Comparison of ENCODE assay signal across 1 cellular context in the genomic region with DNA sequence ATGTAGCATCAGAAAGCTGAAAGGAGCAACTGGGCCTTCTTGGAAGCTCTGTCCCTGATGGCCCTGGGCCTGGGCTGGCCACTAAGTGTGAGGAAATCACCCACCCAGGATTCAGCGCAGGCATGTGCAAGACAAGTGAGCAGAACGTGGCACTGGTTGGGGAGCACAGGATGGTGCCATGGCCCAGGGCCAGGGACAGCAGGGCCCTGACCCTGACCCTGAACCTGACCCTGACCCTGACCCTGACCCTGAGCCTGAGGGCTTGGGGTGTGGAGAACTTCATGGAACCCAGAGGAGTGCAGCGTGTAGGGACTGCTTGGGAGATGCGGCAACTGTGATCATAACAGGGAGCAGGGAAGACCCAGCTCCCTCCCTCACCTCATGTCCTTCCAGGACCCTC.
A peak's percentile ranks its signal among the peaks of the same experiment; 100 is the strongest.
TF ChIP-seq lines count a peak whose summit lies in the region.

No MANE protein-coding gene starts in this region.

TF ChIP-seq in liver, 16 proteins besides CTCF, POLR2A, EP300 and RAD21 (continued from another document):
- TF ChIP-seq TAF1 (conservative IDR thresholded peaks at IDR 0.05) (no peak), EGR1 (IDR thresholded peaks at IDR 0.05; ENCODE audit: low read depth in 2 of 2) (no peak), SP1 (IDR thresholded peaks at IDR 0.05) (peak; percentile 59), ZBTB33 (IDR thresholded peaks at IDR 0.05) (peak; percentile 34), RXRA (IDR thresholded peaks at IDR 0.05) (peak; percentile 92 to 98), HNF4A (conservative IDR thresholded peaks at IDR 0.05) (peak; percentile 71 to 74), JUND (IDR thresholded peaks at IDR 0.05) (peak in 1 of 2 donors; percentile 30), YY1 (IDR thresholded peaks at IDR 0.05) (peak; percentile 76), HNF4G (IDR thresholded peaks at IDR 0.05) (peak; percentile 8), GABPA (IDR thresholded peaks at IDR 0.05 in 1 of 2, conservative IDR thresholded peaks at IDR 0.05 in 1 of 2) (no peak), FOXA1 (IDR thresholded peaks at IDR 0.05) (no peak), NR2F2 (IDR thresholded peaks at IDR 0.05) (peak; percentile 98)
- TF ChIP-seq, protein P1, sequence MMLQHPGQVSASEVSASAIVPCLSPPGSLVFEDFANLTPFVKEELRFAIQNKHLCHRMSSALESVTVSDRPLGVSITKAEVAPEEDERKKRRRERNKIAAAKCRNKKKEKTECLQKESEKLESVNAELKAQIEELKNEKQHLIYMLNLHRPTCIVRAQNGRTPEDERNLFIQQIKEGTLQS (IDR thresholded peaks at IDR 0.05) = no peak
